Comparison of ENCODE assay signal across 8 cellular contexts in the genomic region with DNA sequence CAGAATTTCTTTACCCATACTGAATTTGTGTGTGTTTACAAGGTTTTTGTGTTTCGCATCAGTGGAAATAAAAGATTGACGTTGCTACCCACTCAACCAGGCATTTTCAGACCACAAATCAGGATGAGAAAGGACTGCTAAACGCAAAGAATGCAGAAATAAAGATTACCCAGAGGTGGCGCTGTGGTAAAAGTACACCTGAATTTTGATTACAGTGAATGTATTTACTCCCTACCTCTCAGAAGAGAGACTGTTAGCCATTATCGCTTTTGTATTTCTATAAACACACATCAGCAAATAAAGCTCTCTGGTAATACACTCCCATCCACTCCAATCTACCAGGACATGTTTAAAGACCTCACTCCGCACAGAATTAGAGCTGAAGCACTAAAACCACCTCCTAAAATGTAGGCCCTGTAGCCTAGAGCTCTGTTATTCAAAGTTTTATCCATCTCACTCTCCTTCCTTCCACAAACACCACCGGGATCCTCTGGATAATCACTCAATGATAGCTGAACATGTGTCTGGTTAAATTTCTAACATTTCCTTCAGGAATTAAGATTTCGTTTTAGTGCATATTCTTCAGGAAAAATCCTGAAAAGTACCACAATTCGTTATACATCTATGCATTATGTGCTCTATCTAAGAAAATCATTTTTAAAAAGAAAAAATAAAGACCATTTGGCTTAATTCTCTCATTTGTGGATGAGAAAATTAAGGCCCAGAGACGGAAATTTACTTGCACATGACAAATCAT. TPM values are rescaled to one million over a fixed set of nuclear protein-coding genes. Genes with fewer than 3 reads are reported as not detected.
DNase-seq lines count a peak whose midpoint lies in the region; ATAC-seq and FAIRE-seq lines count a peak whose summit lies in the region.

No MANE protein-coding gene starts in this region.

- H3K27ac ChIP-seq in BLaER1: no peak overlapping the region

- peaks cover 23% of the 10 kb centered on the region for H3K4me1 ChIP-seq in BLaER1

- H3K9me3 Mint-ChIP-seq in activated CD4-positive, alpha-beta T cell treated with anti-CD3 and anti-CD28 coated beads, Interleukin-2, amount 10 ng/mL, durations not matched to agents 24 days and 14 days: no peaks in the 10 kb centered on the region

- peaks cover 16% of the 10 kb centered on the region for H3K4me1 Mint-ChIP-seq in activated CD4-positive, alpha-beta T cell treated with anti-CD3 and anti-CD28 coated beads, Interleukin-2, amount 10 ng/mL, durations not matched to agents 24 days and 14 days

- FAIRE-seq in GM18507 (lab: Jason Lieb, UNC): peak; percentile 84

- H3K27me3 Mint-ChIP-seq in activated CD4-positive, alpha-beta T cell treated with anti-CD3 and anti-CD28 coated beads, Interleukin-2, amount 10 ng/mL, durations not matched to agents 24 days and 14 days: peaks cover 17% of the 10 kb centered on the region

- peak overlapping the region; percentile 44 for H3K4me2 ChIP-seq in BLaER1

- H4K20me1 ChIP-seq in BLaER1: peaks cover 5% of the 10 kb centered on the region; the same call in 1 of the 2 replicates

- no peak overlapping the region for H3K4me3 Mint-ChIP-seq in activated CD4-positive, alpha-beta T cell treated with anti-CD3 and anti-CD28 coated beads, Interleukin-2, amount 10 ng/mL, durations not matched to agents 24 days and 14 days

- no peaks in the 10 kb centered on the region for H3K36me3 ChIP-seq in BLaER1

- no peaks in the 10 kb centered on the region for H3K36me3 Mint-ChIP-seq in activated CD4-positive, alpha-beta T cell treated with anti-CD3 and anti-CD28 coated beads, Interleukin-2, amount 10 ng/mL, durations not matched to agents 24 days and 14 days (ENCODE audit: low read depth)

- H3K27me3 ChIP-seq in BLaER1: no peaks in the 10 kb centered on the region

- intact Hi-C loops in activated CD4-positive, alpha-beta T cell treated with anti-CD3 and anti-CD28 coated beads, Interleukin-2, amount 10 ng/mL, durations not matched to agents 24 days and 14 days (cut with micrococcal nuclease): loop anchor here (5.0 to 10.0 kb wide), 3 partner anchors 179 to 1356 kb away; a partner anchor contains a TSS

- ATAC-seq in GM19397 (IDR thresholded peaks at IDR 0.05; ENCODE audit: unreplicated experiment): no peak

- H3K4me3 ChIP-seq in BLaER1: no peak overlapping the region

- no peak overlapping the region for H3K9ac ChIP-seq in BLaER1

- H3K9me3 ChIP-seq in BLaER1: no peaks in the 10 kb centered on the region

- no peak for DNase-seq in GM18507 (ENCODE audit: extremely low spot score, insufficient read length, low read depth)
- DNase-seq in NCI-H2196 (lab: John Stamatoyannopoulos, UW; ENCODE audit: unreplicated experiment): peak; percentile 66
- peak; percentile 89 for DNase-seq in activated CD4-positive, alpha-beta T cell treated with anti-CD3 and anti-CD28 coated beads, Interleukin-2, amount 10 ng/mL, durations not matched to agents 24 days and 14 days
- peak; percentile 44 for DNase-seq in fibroblast of the conjunctiva (ENCODE audit: low read depth)
- peak; percentile 67 for DNase-seq in renal cortical epithelial cell (ENCODE audit: low read depth)
- DNase-seq in NCI-H1048 (lab: John Stamatoyannopoulos, UW): no peak

- no peak overlapping the region for H3K27ac Mint-ChIP-seq in activated CD4-positive, alpha-beta T cell treated with anti-CD3 and anti-CD28 coated beads, Interleukin-2, amount 10 ng/mL, durations not matched to agents 24 days and 14 days

RNA-seq across cellular contexts. Expression of a gene that starts 2.5 kb away (rescaled TPM):
- 23.7 and 26.1 TPM in 2 replicates for total RNA-seq in activated CD4-positive, alpha-beta T cell treated with anti-CD3 and anti-CD28 coated beads, Interleukin-2, amount 10 ng/mL, durations not matched to agents 24 days and 14 days
- total RNA-seq in renal cortical epithelial cell: 52.3 and 58.3 TPM in 2 replicates

Comparison
In these comparisons a context has a peak if more than half of its experiments do, and no peak if none do; other contexts are left out.
1. DNase-seq: peak in NCI-H2196 (single experiment), activated CD4-positive, alpha-beta T cell treated with anti-CD3 and anti-CD28 coated beads, Interleukin-2, amount 10 ng/mL, durations not matched to agents 24 days and 14 days (single experiment), fibroblast of the conjunctiva (single experiment) and renal cortical epithelial cell (single experiment); none in GM18507 (single experiment) and NCI-H1048 (single experiment).